ENCODE assay signal across 8 cellular contexts in the genomic region with DNA sequence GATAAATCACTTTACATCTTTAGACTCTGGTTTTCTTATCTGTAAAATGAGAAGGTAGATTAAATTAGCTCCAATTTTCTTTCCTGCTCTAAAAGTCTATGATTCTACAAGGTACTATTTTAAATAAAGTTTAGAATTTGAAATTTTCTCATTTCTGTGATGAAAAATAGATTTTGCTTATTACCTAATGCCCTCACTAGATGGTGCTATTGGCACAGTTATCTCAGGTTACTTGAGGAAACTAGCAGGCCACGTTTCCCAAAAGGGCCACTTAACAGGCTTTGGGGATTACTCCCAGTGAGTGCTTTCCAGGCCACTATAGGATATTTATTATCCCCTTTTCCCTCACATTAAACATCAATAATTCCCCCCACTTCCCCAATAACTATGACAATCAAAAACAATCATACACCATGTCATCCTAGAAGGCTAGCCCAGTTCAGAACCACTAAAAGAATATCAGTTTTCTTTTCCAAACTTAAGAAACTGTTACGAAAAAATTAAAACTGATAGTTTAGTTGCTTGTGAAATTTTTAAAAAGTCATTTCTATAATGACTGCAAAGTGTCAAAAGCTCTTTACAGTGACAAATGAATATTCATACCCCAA. TPM values are rescaled to one million over a fixed set of nuclear protein-coding genes. Genes with fewer than 3 reads are reported as not detected.
DNase-seq lines count a peak whose midpoint lies in the region; ATAC-seq and TF ChIP-seq lines count a peak whose summit lies in the region.

No MANE protein-coding gene starts in this region.

- CTCF ChIA-PET in activated naive CD4-positive, alpha-beta T cell treated with anti-CD3 and anti-CD28 coated beads, Interleukin-2, amount 10 ng/mL, durations not matched to agents 7 days and 5 days (lab: Charles Lee), result interaction anchor here (0.7 to 6.8 kb wide), 17 partner anchors 8 to 1243 kb away, joined by 3 to 69 read pairs (median 4); a partner anchor contains a TSS

- no peak overlapping the region for H3K4me3 ChIP-seq in parathyroid adenoma (ENCODE audit: low read depth, low read length)

- peaks cover 3% of the 10 kb centered on the region for H3K4me1 Mint-ChIP-seq in activated naive CD4-positive, alpha-beta T cell treated with anti-CD3 and anti-CD28 coated beads, Interleukin-2, amount 10 ng/mL, durations not matched to agents 7 days and 5 days

- intact Hi-C loops in posterior vena cava (cut with DNase I), result loop anchor here in 1 of 2 donors (5.0 kb wide), 1 partner anchor 136 kb away; no protein-coding TSS in a partner anchor

- ATAC-seq in GM19035 (IDR thresholded peaks at IDR 0.05; ENCODE audit: unreplicated experiment), result no peak

- H3K36me3 ChIP-seq in parathyroid adenoma (ENCODE audit: control insufficient read depth, insufficient read depth, low read length), result no peaks in the 10 kb centered on the region

- no peaks in the 10 kb centered on the region for H3K4me1 ChIP-seq in parathyroid adenoma

- peaks cover 2% of the 10 kb centered on the region for H3K9me3 Mint-ChIP-seq in activated naive CD4-positive, alpha-beta T cell treated with anti-CD3 and anti-CD28 coated beads, Interleukin-2, amount 10 ng/mL, durations not matched to agents 7 days and 5 days

- no peak overlapping the region for H3K4me3 Mint-ChIP-seq in activated naive CD4-positive, alpha-beta T cell treated with anti-CD3 and anti-CD28 coated beads, Interleukin-2, amount 10 ng/mL, durations not matched to agents 7 days and 5 days

- DNase-seq in Daoy (ENCODE audit: low read depth) (peak; percentile 70), HK-2 (ENCODE audit: unreplicated experiment) (peak; percentile 6), NCI-H526 treated with DMSO at 0.1 percent for 48 hours (lab: John Stamatoyannopoulos, UW) (peak; percentile 27), glomerular endothelial cell (ENCODE audit: extremely low read depth, low read depth, low spot score) (peak; percentile 67), posterior vena cava (ENCODE audit: low spot score) (no peak)
- peak; percentile 34 for DNase-seq in activated naive CD4-positive, alpha-beta T cell treated with anti-CD3 and anti-CD28 coated beads, Interleukin-2, amount 10 ng/mL, durations not matched to agents 7 days and 5 days

- H3K27ac Mint-ChIP-seq in activated naive CD4-positive, alpha-beta T cell treated with anti-CD3 and anti-CD28 coated beads, Interleukin-2, amount 10 ng/mL, durations not matched to agents 7 days and 5 days, result no peak overlapping the region

- H3K27me3 ChIP-seq in parathyroid adenoma (ENCODE audit: control insufficient read depth, insufficient read depth, low read length), result no peaks in the 10 kb centered on the region

- H2AFZ ChIP-seq in parathyroid adenoma, result no peak overlapping the region

- H3K27me3 Mint-ChIP-seq in activated naive CD4-positive, alpha-beta T cell treated with anti-CD3 and anti-CD28 coated beads, Interleukin-2, amount 10 ng/mL, durations not matched to agents 7 days and 5 days, result no peaks in the 10 kb centered on the region

- no peak overlapping the region for H3K27ac ChIP-seq in parathyroid adenoma

- no peak overlapping the region for H3K9ac ChIP-seq in parathyroid adenoma

- H3K9me3 ChIP-seq in parathyroid adenoma (ENCODE audit: control insufficient read depth, low read length), result no peaks in the 10 kb centered on the region

- no peaks in the 10 kb centered on the region for H3K79me2 ChIP-seq in parathyroid adenoma

- peak; percentile 55 for TF ChIP-seq CTCF in parathyroid adenoma (IDR thresholded peaks at IDR 0.05)

- H3K4me2 ChIP-seq in parathyroid adenoma (ENCODE audit: low read length), result no peak overlapping the region

- peaks cover 23% of the 10 kb centered on the region for H3K36me3 Mint-ChIP-seq in activated naive CD4-positive, alpha-beta T cell treated with anti-CD3 and anti-CD28 coated beads, Interleukin-2, amount 10 ng/mL, durations not matched to agents 7 days and 5 days

RNA-seq across cellular contexts. Expression of a gene that starts 30.6 kb away (rescaled TPM):
- 30.2 and 34.3 TPM in 2 replicates for total RNA-seq in Daoy (2014; rRNA removed; shearing (Covaris generic))
- total RNA-seq in glomerular endothelial cell (8.9 and 9.3 TPM in 2 replicates), posterior vena cava (10 to 100 TPM; 14.1 to 27.2 TPM)
